9 cellular contexts compared by ENCODE assay signal in genomic region chr1:27689423-27690173, GRCh38. TPM values are rescaled to one million over a fixed set of nuclear protein-coding genes. Genes with fewer than 3 reads are reported as not detected.
DNase-seq lines count a peak whose midpoint lies in the region; ATAC-seq and TF ChIP-seq lines count a peak whose summit lies in the region.
"Had no signal": no experiment of that assay in that cellular context is flagged by ENCODE, and none has a peak within 500 bp of the region (broad histone marks: within the 10 kb centered on the region; RNA-seq: fewer than 3 reads in every experiment).

No MANE protein-coding gene starts in this region.

- H3K27me3 Mint-ChIP-seq in GM23338 (ENCODE audit: insufficient read depth, low read depth, poor library complexity), result peaks cover 7% of the 10 kb centered on the region

- H3K9me3 ChIP-seq in adipocyte (ENCODE audit: control insufficient read depth, low read length), result no peaks in the 10 kb centered on the region
- H3K9me3 ChIP-seq in lower lobe of right lung, result no peaks in the 10 kb centered on the region

- no peaks in the 10 kb centered on the region for H3F3A ChIP-seq in GM23338 (replicated peaks; ENCODE audit: low read depth)

- H3K27ac ChIP-seq in GM23338 (ENCODE audit: low read depth), result 0 out of 2 replicates have a peak overlapping the region, but pooled peaks have one; percentile 14
- H3K27ac ChIP-seq in lower lobe of right lung, result peak overlapping the region; percentile 31

- H3K36me3 Mint-ChIP-seq in GM23338 (ENCODE audit: low read depth), result peaks cover 7% of the 10 kb centered on the region

- no peak for TF ChIP-seq CTCF in GM10266 (IDR thresholded peaks at IDR 0.05; ENCODE audit: control insufficient read depth, insufficient read depth, low read depth, missing control alignments)
- TF ChIP-seq CTCF in GM23338 (conservative IDR thresholded peaks at IDR 0.05; ENCODE audit: low read depth in 2 of 2), result no peak
- no peak for TF ChIP-seq CTCF in lower lobe of right lung (IDR thresholded peaks at IDR 0.05)

- no peak overlapping the region for H3K4me3 Mint-ChIP-seq in GM23338

- H3K9me2 ChIP-seq in GM23338 (ENCODE audit: insufficient read depth), result no peaks in the 10 kb centered on the region

- DNase-seq in GM10266 (ENCODE audit: extremely low spot score), result peak; percentile 34
- no peak for DNase-seq in GM23338 (ENCODE audit: low spot score)
- DNase-seq in adipocyte (ENCODE audit: low read depth), result peak; percentile 67
- DNase-seq in lower lobe of right lung, result no peak
- no peak for DNase-seq in effector CD4-positive, alpha-beta T cell
- DNase-seq in RKO (ENCODE audit: low spot score), result no peak
- DNase-seq in iPS-NIHi11 (ENCODE audit: low spot score), result no peak
- DNase-seq: NCI-H524 had no signal

- no peaks in the 10 kb centered on the region for H3K27me3 ChIP-seq in GM23338 (ENCODE audit: insufficient read depth)
- no peaks in the 10 kb centered on the region for H3K27me3 ChIP-seq in adipocyte (replicated peaks; ENCODE audit: control insufficient read depth, insufficient read depth, low read length)
- H3K27me3 ChIP-seq in lower lobe of right lung (ENCODE audit: low read depth), result no peaks in the 10 kb centered on the region

- H3K4me3 ChIP-seq in GM23338 (no peak overlapping the region), adipocyte (ENCODE audit: low read length) (peak overlapping the region; percentile 69), lower lobe of right lung (no peak overlapping the region)

- H3K79me2 ChIP-seq in GM23338 (replicated peaks; ENCODE audit: insufficient read depth), result no peaks in the 10 kb centered on the region

- H3K4me1 ChIP-seq in GM23338 (ENCODE audit: insufficient read depth), result peaks cover 6% of the 10 kb centered on the region
- H3K4me1 ChIP-seq in adipocyte (ENCODE audit: control insufficient read depth, insufficient read depth, low read length), result peaks cover 15% of the 10 kb centered on the region
- H3K4me1 ChIP-seq in lower lobe of right lung, result no peaks in the 10 kb centered on the region

- H3K36me3 ChIP-seq in GM23338 (ENCODE audit: insufficient read depth), result no peaks in the 10 kb centered on the region
- no peaks in the 10 kb centered on the region for H3K36me3 ChIP-seq in adipocyte (ENCODE audit: control insufficient read depth, insufficient read depth, low read length, severe bottlenecking)
- no peaks in the 10 kb centered on the region for H3K36me3 ChIP-seq in lower lobe of right lung

- ATAC-seq in GM23338 (peak; percentile 26), lower lobe of right lung (no peak), GM18909 (IDR thresholded peaks at IDR 0.05; ENCODE audit: poor library complexity, unreplicated experiment) (no peak)

- intact Hi-C loops in lower lobe of right lung (cut with DNase I), result no loop called here

- H3K4me2 ChIP-seq in GM23338, result peak overlapping the region; percentile 36; the same call in 1 of the 2 replicates

- peaks cover 22% of the 10 kb centered on the region; the same call in 2 of the 3 replicates for H3K9me3 Mint-ChIP-seq in GM23338

- H3K9ac ChIP-seq in adipocyte (ENCODE audit: low read length), result peak overlapping the region; percentile 57

- H3K4me1 Mint-ChIP-seq in GM23338, result peaks cover 13% of the 10 kb centered on the region

- no peaks in the 10 kb centered on the region for H4K20me1 ChIP-seq in GM23338 (replicated peaks; ENCODE audit: insufficient read depth)

- peak overlapping the region; percentile 35 for H2AFZ ChIP-seq in GM23338

- H3K27ac Mint-ChIP-seq in GM23338, result 0 out of 2 replicates have a peak overlapping the region, but pooled peaks have one; percentile 6

TF ChIP-seq in GM23338, 12 proteins besides CTCF, POLR2A, EP300 and RAD21:
- TF ChIP-seq CREB1 (CRISPR knock-in tag; IDR thresholded peaks at IDR 0.05; ENCODE audit: low read depth), result no peak
- no peak for TF ChIP-seq NANOG (IDR thresholded peaks at IDR 0.05; ENCODE audit: borderline replicate concordance)
- TF ChIP-seq, protein P1, sequence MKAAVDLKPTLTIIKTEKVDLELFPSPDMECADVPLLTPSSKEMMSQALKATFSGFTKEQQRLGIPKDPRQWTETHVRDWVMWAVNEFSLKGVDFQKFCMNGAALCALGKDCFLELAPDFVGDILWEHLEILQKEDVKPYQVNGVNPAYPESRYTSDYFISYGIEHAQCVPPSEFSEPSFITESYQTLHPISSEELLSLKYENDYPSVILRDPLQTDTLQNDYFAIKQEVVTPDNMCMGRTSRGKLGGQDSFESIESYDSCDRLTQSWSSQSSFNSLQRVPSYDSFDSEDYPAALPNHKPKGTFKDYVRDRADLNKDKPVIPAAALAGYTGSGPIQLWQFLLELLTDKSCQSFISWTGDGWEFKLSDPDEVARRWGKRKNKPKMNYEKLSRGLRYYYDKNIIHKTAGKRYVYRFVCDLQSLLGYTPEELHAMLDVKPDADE (IDR thresholded peaks at IDR 0.05), result no peak
- no peak for TF ChIP-seq ZNF114 (CRISPR knock-in tag; IDR thresholded peaks at IDR 0.05)
- TF ChIP-seq EZH2 (IDR thresholded peaks at IDR 0.05; ENCODE audit: low read depth, unreplicated experiment), result no peak
- TF ChIP-seq, protein P2, sequence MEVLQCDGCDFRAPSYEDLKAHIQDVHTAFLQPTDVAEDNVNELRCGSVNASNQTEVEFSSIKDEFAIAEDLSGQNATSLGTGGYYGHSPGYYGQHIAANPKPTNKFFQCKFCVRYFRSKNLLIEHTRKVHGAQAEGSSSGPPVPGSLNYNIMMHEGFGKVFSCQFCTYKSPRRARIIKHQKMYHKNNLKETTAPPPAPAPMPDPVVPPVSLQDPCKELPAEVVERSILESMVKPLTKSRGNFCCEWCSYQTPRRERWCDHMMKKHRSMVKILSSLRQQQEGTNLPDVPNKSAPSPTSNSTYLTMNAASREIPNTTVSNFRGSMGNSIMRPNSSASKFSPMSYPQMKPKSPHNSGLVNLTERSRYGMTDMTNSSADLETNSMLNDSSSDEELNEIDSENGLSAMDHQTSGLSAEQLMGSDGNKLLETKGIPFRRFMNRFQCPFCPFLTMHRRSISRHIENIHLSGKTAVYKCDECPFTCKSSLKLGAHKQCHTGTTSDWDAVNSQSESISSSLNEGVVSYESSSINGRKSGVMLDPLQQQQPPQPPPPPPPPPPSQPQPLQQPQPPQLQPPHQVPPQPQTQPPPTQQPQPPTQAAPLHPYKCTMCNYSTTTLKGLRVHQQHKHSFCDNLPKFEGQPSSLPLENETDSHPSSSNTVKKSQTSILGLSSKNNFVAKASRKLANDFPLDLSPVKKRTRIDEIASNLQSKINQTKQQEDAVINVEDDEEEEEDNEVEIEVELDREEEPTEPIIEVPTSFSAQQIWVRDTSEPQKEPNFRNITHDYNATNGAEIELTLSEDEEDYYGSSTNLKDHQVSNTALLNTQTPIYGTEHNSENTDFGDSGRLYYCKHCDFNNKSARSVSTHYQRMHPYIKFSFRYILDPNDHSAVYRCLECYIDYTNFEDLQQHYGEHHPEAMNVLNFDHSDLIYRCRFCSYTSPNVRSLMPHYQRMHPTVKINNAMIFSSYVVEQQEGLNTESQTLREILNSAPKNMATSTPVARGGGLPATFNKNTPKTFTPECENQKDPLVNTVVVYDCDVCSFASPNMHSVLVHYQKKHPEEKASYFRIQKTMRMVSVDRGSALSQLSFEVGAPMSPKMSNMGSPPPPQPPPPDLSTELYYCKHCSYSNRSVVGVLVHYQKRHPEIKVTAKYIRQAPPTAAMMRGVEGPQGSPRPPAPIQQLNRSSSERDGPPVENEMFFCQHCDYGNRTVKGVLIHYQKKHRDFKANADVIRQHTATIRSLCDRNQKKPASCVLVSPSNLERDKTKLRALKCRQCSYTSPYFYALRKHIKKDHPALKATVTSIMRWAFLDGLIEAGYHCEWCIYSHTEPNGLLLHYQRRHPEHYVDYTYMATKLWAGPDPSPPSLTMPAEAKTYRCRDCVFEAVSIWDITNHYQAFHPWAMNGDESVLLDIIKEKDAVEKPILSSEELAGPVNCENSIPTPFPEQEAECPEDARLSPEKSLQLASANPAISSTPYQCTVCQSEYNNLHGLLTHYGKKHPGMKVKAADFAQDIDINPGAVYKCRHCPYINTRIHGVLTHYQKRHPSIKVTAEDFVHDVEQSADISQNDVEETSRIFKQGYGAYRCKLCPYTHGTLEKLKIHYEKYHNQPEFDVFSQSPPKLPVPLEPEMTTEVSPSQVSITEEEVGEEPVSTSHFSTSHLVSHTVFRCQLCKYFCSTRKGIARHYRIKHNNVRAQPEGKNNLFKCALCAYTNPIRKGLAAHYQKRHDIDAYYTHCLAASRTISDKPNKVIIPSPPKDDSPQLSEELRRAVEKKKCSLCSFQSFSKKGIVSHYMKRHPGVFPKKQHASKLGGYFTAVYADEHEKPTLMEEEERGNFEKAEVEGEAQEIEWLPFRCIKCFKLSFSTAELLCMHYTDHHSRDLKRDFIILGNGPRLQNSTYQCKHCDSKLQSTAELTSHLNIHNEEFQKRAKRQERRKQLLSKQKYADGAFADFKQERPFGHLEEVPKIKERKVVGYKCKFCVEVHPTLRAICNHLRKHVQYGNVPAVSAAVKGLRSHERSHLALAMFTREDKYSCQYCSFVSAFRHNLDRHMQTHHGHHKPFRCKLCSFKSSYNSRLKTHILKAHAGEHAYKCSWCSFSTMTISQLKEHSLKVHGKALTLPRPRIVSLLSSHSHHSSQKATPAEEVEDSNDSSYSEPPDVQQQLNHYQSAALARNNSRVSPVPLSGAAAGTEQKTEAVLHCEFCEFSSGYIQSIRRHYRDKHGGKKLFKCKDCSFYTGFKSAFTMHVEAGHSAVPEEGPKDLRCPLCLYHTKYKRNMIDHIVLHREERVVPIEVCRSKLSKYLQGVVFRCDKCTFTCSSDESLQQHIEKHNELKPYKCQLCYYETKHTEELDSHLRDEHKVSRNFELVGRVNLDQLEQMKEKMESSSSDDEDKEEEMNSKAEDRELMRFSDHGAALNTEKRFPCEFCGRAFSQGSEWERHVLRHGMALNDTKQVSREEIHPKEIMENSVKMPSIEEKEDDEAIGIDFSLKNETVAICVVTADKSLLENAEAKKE (CRISPR knock-in tag; IDR thresholded peaks at IDR 0.05), result no peak
- no peak for TF ChIP-seq STAT1 (IDR thresholded peaks at IDR 0.05; ENCODE audit: unreplicated experiment)
- TF ChIP-seq JUNB (IDR thresholded peaks at IDR 0.05; ENCODE audit: unreplicated experiment), result no peak
- no peak for TF ChIP-seq EZH2phosphoT487 (IDR thresholded peaks at IDR 0.05; ENCODE audit: unreplicated experiment)
- TF ChIP-seq ZNF331 (CRISPR knock-in tag; IDR thresholded peaks at IDR 0.05; ENCODE audit: low read depth), result no peak

RNA-seq across cellular contexts. Expression of gene IFI6, which starts 17.6 kb away (rescaled TPM):
- total RNA-seq in GM23338 (2014; rRNA removed; shearing (Covaris generic)), result 6.3 and 9.4 TPM in 2 replicates
- 15.6 and 16.0 TPM in 2 replicates for polyA plus RNA-seq in GM23338 (2016; fragmentation: Nextera tagmentation; extraction: Ambion mirVana)
- total RNA-seq in lower lobe of right lung, result 211 TPM

RNA-seq across cellular contexts. Expression of gene FAM76A, which starts 36.2 kb away (rescaled TPM):
- 12.5 and 22.6 TPM in 2 replicates for total RNA-seq in GM23338 (2014; rRNA removed; shearing (Covaris generic))
- polyA plus RNA-seq in GM23338 (2016; fragmentation: Nextera tagmentation; extraction: Ambion mirVana), result 12.7 and 13.8 TPM in 2 replicates
- total RNA-seq in lower lobe of right lung, result 18.0 TPM

RNA-seq across cellular contexts. Expression of gene FGR, which starts 54.6 kb away (rescaled TPM):
- 0.16 and 0.56 TPM in 2 replicates for total RNA-seq in GM23338 (2014; rRNA removed; shearing (Covaris generic))
- 0.42 and 0.53 TPM in 2 replicates for polyA plus RNA-seq in GM23338 (2016; fragmentation: Nextera tagmentation; extraction: Ambion mirVana)
- 193 TPM for total RNA-seq in lower lobe of right lung

Comparison
In these comparisons a context has a peak if more than half of its experiments do, and no peak if none do; other contexts are left out.
1. DNase-seq: peak in GM10266 (single experiment) and adipocyte (single experiment); none in GM23338 (single experiment), lower lobe of right lung (single experiment), effector CD4-positive, alpha-beta T cell (single experiment), RKO (single experiment) and iPS-NIHi11 (single experiment).
2. RNA of gene IFI6, which starts 17.6 kb away (total RNA-seq): 211 TPM in lower lobe of right lung (single experiment); 6.3 to 9.4 TPM in GM23338; every median in the first group is over 10 times any median in the second.
3. RNA of gene FGR, which starts 54.6 kb away (total RNA-seq): 193 TPM in lower lobe of right lung (single experiment); 0.16 to 0.56 TPM in GM23338; every median in the first group is over 100 times any median in the second.